10 cellular contexts compared by ENCODE assay signal in the genomic region with DNA sequence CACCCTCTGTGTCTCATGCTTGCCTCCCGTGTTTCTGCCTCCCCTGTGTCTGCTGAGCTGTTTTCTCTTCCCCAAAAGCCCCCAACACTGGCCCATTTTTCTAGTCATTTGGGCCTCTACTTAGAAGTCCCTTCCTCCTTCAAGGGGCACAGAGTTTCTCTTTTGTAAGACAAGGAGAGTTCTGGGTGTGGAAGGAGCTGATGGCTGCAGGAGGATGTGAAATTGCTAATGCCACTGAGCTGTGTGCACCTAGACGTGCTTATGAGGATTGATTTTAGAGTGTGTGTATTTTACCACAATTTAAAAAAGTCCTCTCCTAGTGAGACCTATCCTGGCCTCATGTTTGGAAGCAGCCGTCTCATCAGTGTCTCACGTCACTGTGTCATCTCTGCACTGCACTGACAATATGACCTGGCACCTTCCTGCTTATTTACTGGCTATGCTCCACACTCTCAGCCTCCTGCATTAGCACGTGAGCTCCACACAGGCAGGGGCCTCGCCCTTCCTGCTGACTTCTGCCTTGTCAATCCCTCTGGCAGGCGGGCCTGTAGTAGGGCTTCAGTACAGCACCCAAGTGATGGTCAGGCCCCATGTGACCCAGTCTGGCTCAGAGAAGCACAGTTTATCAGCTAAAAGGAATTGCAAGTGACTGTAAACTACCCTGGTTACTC. TPM values are rescaled to one million over a fixed set of nuclear protein-coding genes. Genes with fewer than 3 reads are reported as not detected.
DNase-seq lines count a peak whose midpoint lies in the region; ATAC-seq lines count a peak whose summit lies in the region.
"Had no signal": no experiment of that assay in that cellular context is flagged by ENCODE, and none has a peak within 500 bp of the region (broad histone marks: within the 10 kb centered on the region; RNA-seq: fewer than 3 reads in every experiment).

No MANE protein-coding gene starts in this region.

- no peaks in the 10 kb centered on the region for H3K36me3 ChIP-seq in trophoblast cell (ENCODE audit: control insufficient read depth in 1 of 2, insufficient read depth in 2 of 2, low read length in 2 of 2)
- H3K36me3 ChIP-seq: pancreas had no signal

- no peaks in the 10 kb centered on the region for H3K79me1 ChIP-seq in trophoblast cell (ENCODE audit: low read length)

- no peak overlapping the region for H3K4me3 ChIP-seq in trophoblast cell (ENCODE audit: low read depth, low read length)
- H3K4me3 ChIP-seq: pancreas had no signal

- H2BK12ac ChIP-seq in trophoblast cell (ENCODE audit: low read length), result no peak overlapping the region

- no peaks in the 10 kb centered on the region for H3K27me3 ChIP-seq in trophoblast cell (ENCODE audit: insufficient read depth, low read length)
- H3K27me3 ChIP-seq: pancreas had no signal

- ATAC-seq in HG02885 (IDR thresholded peaks at IDR 0.05; ENCODE audit: poor library complexity, unreplicated experiment) (peak; percentile 57), HG03521 (IDR thresholded peaks at IDR 0.05; ENCODE audit: unreplicated experiment) (no peak)

- H4K91ac ChIP-seq in trophoblast cell (ENCODE audit: low read depth, low read length), result no peak overlapping the region

- H4K12ac ChIP-seq in trophoblast cell (ENCODE audit: low read depth, low read length), result no peak overlapping the region

- no peaks in the 10 kb centered on the region for H3K79me2 ChIP-seq in trophoblast cell (ENCODE audit: control insufficient read depth, insufficient read depth, low read length, poor library complexity)

- no peaks in the 10 kb centered on the region for H3K4me1 ChIP-seq in trophoblast cell (ENCODE audit: control insufficient read depth in 1 of 2, insufficient read depth in 2 of 2, low read length in 2 of 2)

- no peak overlapping the region for H2AK5ac ChIP-seq in trophoblast cell (ENCODE audit: low read length)

- no peak overlapping the region for H3K4ac ChIP-seq in trophoblast cell (ENCODE audit: low read depth, low read length)

- WGBS in trophoblast cell (ENCODE audit: extremely low coverage, insufficient coverage, insufficient read length), result no CpG with 5 or more reads among the region's 7 CpGs

- no peak overlapping the region for H4K8ac ChIP-seq in trophoblast cell (ENCODE audit: low read depth, low read length)

- no peak overlapping the region for H2BK5ac ChIP-seq in trophoblast cell (ENCODE audit: low read depth, low read length, poor library complexity)

- H3K18ac ChIP-seq in trophoblast cell (ENCODE audit: low read length), result no peak overlapping the region

- no peak overlapping the region for H3K4me2 ChIP-seq in trophoblast cell (ENCODE audit: low read length)

- H3K9me3 ChIP-seq in trophoblast cell (ENCODE audit: insufficient read depth, low read depth, low read length), result peaks cover 16% of the 10 kb centered on the region
- H3K9me3 ChIP-seq: pancreas had no signal

- no peak overlapping the region for H3K14ac ChIP-seq in trophoblast cell (ENCODE audit: low read length)

- no peak overlapping the region for H2BK120ac ChIP-seq in trophoblast cell (ENCODE audit: insufficient read depth, low read length, poor library complexity)

- no peak overlapping the region for H3K23ac ChIP-seq in trophoblast cell (ENCODE audit: low read length)

- no peak overlapping the region for H3K27ac ChIP-seq in trophoblast cell (ENCODE audit: low read depth, low read length)
- H3K27ac ChIP-seq: pancreas had no signal

- no peak overlapping the region for H3K9ac ChIP-seq in trophoblast cell (ENCODE audit: low read length)

- H2AFZ ChIP-seq in trophoblast cell (ENCODE audit: insufficient read depth, low read length, poor library complexity), result peak overlapping the region; percentile 46

- DNase-seq in T-helper 9 cell (peak; percentile 26), trophoblast cell (no peak), foreskin melanocyte (no peak), NCI-H446 (lab: John Stamatoyannopoulos, UW) (no peak), NCI-H510A treated with DMSO at 0.1 percent for 48 hours (lab: John Stamatoyannopoulos, UW) (no peak)
- peak; percentile 34 for DNase-seq in effector CD4-positive, alpha-beta T cell
- DNase-seq: DMS79 treated with DMSO at 0.1 percent for 48 hours, pancreas had no signal

RNA-seq across cellular contexts. Expression of a gene that starts 8.0 kb away (rescaled TPM):
- polyA plus RNA-seq in trophoblast cell (2013), result 8.4 and 9.2 TPM in 2 replicates

Comparison
In these comparisons a context has a peak if more than half of its experiments do, and no peak if none do; other contexts are left out.
1. DNase-seq: peak in T-helper 9 cell (single experiment) and effector CD4-positive, alpha-beta T cell (single experiment); none in trophoblast cell (0 of 2), foreskin melanocyte (single experiment), NCI-H446 (0 of 2) and NCI-H510A treated with DMSO at 0.1 percent for 48 hours (single experiment).